Comparison of ENCODE assay signal across 28 cellular contexts in genomic region chr18:76970749-76971148, GRCh38.
A peak's percentile ranks its signal among the peaks of the same experiment; 100 is the strongest.
DNase-seq lines count a peak whose midpoint lies in the region; ATAC-seq, FAIRE-seq and TF ChIP-seq lines count a peak whose summit lies in the region.
"Had no signal": no experiment of that assay in that cellular context is flagged by ENCODE, and none has a peak within 500 bp of the region (broad histone marks: within the 10 kb centered on the region; RNA-seq: fewer than 3 reads in every experiment).

No MANE protein-coding gene starts in this region.

- BruUV-seq in OCI-LY7 (replicated peaks; lab: Mats Ljungman, UMichigan): no TSS peak

- intact Hi-C loops in CD4-positive, alpha-beta T cell (cut with DNase I, micrococcal nuclease): no loop called here
- intact Hi-C loops in OCI-LY7 (cut with micrococcal nuclease; ENCODE audit: unreplicated experiment): no loop called here

- no peak for TF ChIP-seq CTCF in CD4-positive, alpha-beta T cell (IDR thresholded peaks at IDR 0.05)
- no peak for TF ChIP-seq CTCF in OCI-LY7 (conservative IDR thresholded peaks at IDR 0.05; ENCODE audit: low read length)

- H3K27me3 ChIP-seq in CD4-positive, alpha-beta T cell (ENCODE audit: control insufficient read depth, insufficient read depth, low read length): no peaks in the 10 kb centered on the region
- H3K27me3 ChIP-seq in H7 (ENCODE audit: control insufficient read depth, insufficient read depth, low read length): no peaks in the 10 kb centered on the region
- H3K27me3 ChIP-seq: MG63, Peyer's patch, right atrium auricular region, testis had no signal

- peak overlapping the region; percentile 19 for H3K27ac Mint-ChIP-seq in CD4-positive, alpha-beta T cell
- peak overlapping the region; percentile 60 for H3K27ac Mint-ChIP-seq in memory B cell
- H3K27ac Mint-ChIP-seq in activated T-cell treated with anti-CD3 and anti-CD28 coated beads, Interleukin-2, amount 50 U/mL, for 24 hours: no peak overlapping the region
- H3K27ac Mint-ChIP-seq: activated naive CD4-positive, alpha-beta T cell treated with anti-CD3 and anti-CD28 coated beads, Interleukin-2, amount 50 U/mL, for 72 hours; nephron had no signal

- peak; percentile 17 for FAIRE-seq in GM12892 (lab: Jason Lieb, UNC)
- FAIRE-seq: colon, GM12891 had no signal

- no peak overlapping the region for H3K27ac ChIP-seq in CD4-positive, alpha-beta T cell (ENCODE audit: low read depth, low read length)
- H3K27ac ChIP-seq in OCI-LY7 (ENCODE audit: low read depth, low read length, poor library complexity, severe bottlenecking): no peak overlapping the region
- H3K27ac ChIP-seq: C4-2B, Peyer's patch, right atrium auricular region, testis had no signal

- peaks cover 16% of the 10 kb centered on the region for H3K4me1 Mint-ChIP-seq in CD4-positive, alpha-beta T cell (ENCODE audit: low read depth)
- peaks cover 11% of the 10 kb centered on the region for H3K4me1 Mint-ChIP-seq in memory B cell
- H3K4me1 Mint-ChIP-seq in activated T-cell treated with anti-CD3 and anti-CD28 coated beads, Interleukin-2, amount 50 U/mL, for 24 hours (ENCODE audit: low read depth): peaks cover 8% of the 10 kb centered on the region

- no peaks in the 10 kb centered on the region for H3K27me3 Mint-ChIP-seq in CD4-positive, alpha-beta T cell
- no peaks in the 10 kb centered on the region for H3K27me3 Mint-ChIP-seq in memory B cell
- H3K27me3 Mint-ChIP-seq in activated T-cell treated with anti-CD3 and anti-CD28 coated beads, Interleukin-2, amount 50 U/mL, for 24 hours: no peaks in the 10 kb centered on the region
- H3K27me3 Mint-ChIP-seq: IgD-negative memory B cell had no signal

- no peaks in the 10 kb centered on the region for H3K9me2 ChIP-seq in OCI-LY7 (ENCODE audit: insufficient read depth, low read length)

- CTCF ChIA-PET in CD4-positive, alpha-beta T cell (lab: Charles Lee): no interaction called here
- CTCF ChIA-PET in OCI-LY7 (lab: Charles Lee; ENCODE audit: unreplicated experiment): interaction anchor here (0.5 kb wide), 1 partner anchor 103 kb away, joined by 3 read pairs; no protein-coding TSS in a partner anchor

- DNase-seq in CD4-positive, alpha-beta T cell: no peak
- DNase-seq in GM12892 (ENCODE audit: insufficient read length) (no peak), OCI-LY7 (ENCODE audit: low spot score) (no peak), memory B cell (ENCODE audit: low spot score in 2 of 2) (no peak), middle frontal gyrus (ENCODE audit: extremely low spot score, low spot score) (no peak), H7 (no peak)
- no peak for DNase-seq in activated T-cell treated with anti-CD3 and anti-CD28 coated beads, Interleukin-2, amount 50 U/mL, for 24 hours
- DNase-seq: activated CD4-positive, alpha-beta T cell treated with anti-CD3 and anti-CD28 coated beads, Interleukin-2, amount 50 U/mL, for 4 hours; Calu3; effector memory CD4-positive, alpha-beta T cell; EL; MG63; NCI-H2081 treated with DMSO at 0.1 percent for 48 hours; NCI-H524; SIG-M5; stimulated activated CD4-positive, alpha-beta T cell treated with anti-CD3 and anti-CD28 coated beads, Interleukin-4, amount 100 ng/mL, for 4 hours; stimulated activated naive CD4-positive, alpha-beta T cell treated with Interleukin-2 at 50 U/mL for 16 hours; SW 1271; testis had no signal

- H2AFZ ChIP-seq in OCI-LY7 (ENCODE audit: low read length): no peak overlapping the region

- H3K9me3 Mint-ChIP-seq in CD4-positive, alpha-beta T cell: no peaks in the 10 kb centered on the region
- H3K9me3 Mint-ChIP-seq in memory B cell: no peaks in the 10 kb centered on the region
- H3K9me3 Mint-ChIP-seq in activated T-cell treated with anti-CD3 and anti-CD28 coated beads, Interleukin-2, amount 50 U/mL, for 24 hours: no peaks in the 10 kb centered on the region
- H3K9me3 Mint-ChIP-seq: activated naive CD4-positive, alpha-beta T cell treated with anti-CD3 and anti-CD28 coated beads, Interleukin-2, amount 50 U/mL, for 72 hours; IgD-negative memory B cell; nephron had no signal

- no peak for ATAC-seq in CD4-positive, alpha-beta T cell (ENCODE audit: poor library complexity)
- ATAC-seq in memory B cell (ENCODE audit: low read depth) (peak; percentile 9), HG03280 (IDR thresholded peaks at IDR 0.05; ENCODE audit: unreplicated experiment) (no peak)
- ATAC-seq: activated naive CD4-positive, alpha-beta T cell treated with anti-CD3 and anti-CD28 coated beads, Interleukin-2, amount 50 U/mL, for 72 hours had no signal

- no peak for TF ChIP-seq POLR2A in GM12892 (IDR thresholded peaks at IDR 0.05; ENCODE audit: low read depth, low read length)

- H3K36me3 ChIP-seq in OCI-LY7 (ENCODE audit: insufficient read depth, low read length) (peaks cover 3% of the 10 kb centered on the region; the same call in 1 of the 2 replicates), H7 (replicated peaks; ENCODE audit: control insufficient read depth, insufficient read depth, low read length) (no peaks in the 10 kb centered on the region)
- H3K36me3 ChIP-seq: MG63 had no signal

- H4K20me1 ChIP-seq in OCI-LY7 (ENCODE audit: insufficient read depth, low read length): no peaks in the 10 kb centered on the region

- H3K79me2 ChIP-seq in OCI-LY7 (ENCODE audit: insufficient read depth, low read depth, low read length): 0 out of 2 replicates have a peak, but pooled peaks cover 5% of the 10 kb centered on the region

- H3K36me3 Mint-ChIP-seq in CD4-positive, alpha-beta T cell (ENCODE audit: low read depth): peaks cover 17% of the 10 kb centered on the region
- peaks cover 5% of the 10 kb centered on the region for H3K36me3 Mint-ChIP-seq in memory B cell
- H3K36me3 Mint-ChIP-seq in activated T-cell treated with anti-CD3 and anti-CD28 coated beads, Interleukin-2, amount 50 U/mL, for 24 hours (ENCODE audit: low read depth): peaks cover 27% of the 10 kb centered on the region
- H3K36me3 Mint-ChIP-seq: activated naive CD4-positive, alpha-beta T cell treated with anti-CD3 and anti-CD28 coated beads, Interleukin-2, amount 50 U/mL, for 72 hours had no signal

- POLR2A ChIA-PET in CD4-positive, alpha-beta T cell (lab: Charles Lee): no interaction called here
- POLR2A ChIA-PET in OCI-LY7 (lab: Charles Lee): interaction anchor here (0.6 to 1.2 kb wide), 3 partner anchors 10 to 169 kb away, joined by 3 read pairs; no protein-coding TSS in a partner anchor

- peak overlapping the region; percentile 35; the same call in 1 of the 2 replicates for H3K4me2 ChIP-seq in OCI-LY7 (ENCODE audit: low read length)

- no peak overlapping the region for H3K4me3 Mint-ChIP-seq in CD4-positive, alpha-beta T cell
- no peak overlapping the region for H3K4me3 Mint-ChIP-seq in memory B cell
- H3K4me3 Mint-ChIP-seq in activated T-cell treated with anti-CD3 and anti-CD28 coated beads, Interleukin-2, amount 50 U/mL, for 24 hours: no peak overlapping the region
- H3K4me3 Mint-ChIP-seq: nephron had no signal

- H3K9me3 ChIP-seq in CD4-positive, alpha-beta T cell (ENCODE audit: control insufficient read depth, low read length): no peaks in the 10 kb centered on the region
- H3K9me3 ChIP-seq in OCI-LY7 (ENCODE audit: low read length): peaks cover 3% of the 10 kb centered on the region; the same call in 1 of the 2 replicates
- H3K9me3 ChIP-seq: MG63, Peyer's patch, right atrium auricular region, testis had no signal

- H3K4me1 ChIP-seq in OCI-LY7 (ENCODE audit: insufficient read depth, low read length, poor library complexity, severe bottlenecking): peaks cover 29% of the 10 kb centered on the region
- H3K4me1 ChIP-seq: Peyer's patch, right atrium auricular region, testis had no signal

- no peak overlapping the region for H3K4me3 ChIP-seq in OCI-LY7 (ENCODE audit: low read depth, low read length, poor library complexity, severe bottlenecking)
- H3K4me3 ChIP-seq in H7 (ENCODE audit: insufficient read depth, low read depth, low read length): no peak overlapping the region
- H3K4me3 ChIP-seq: MG63, Peyer's patch, right atrium auricular region, testis had no signal
